8 cellular contexts compared by ENCODE assay signal in genomic region chr1:25800538-25801377, GRCh38. TPM values are rescaled to one million over a fixed set of nuclear protein-coding genes. Genes with fewer than 3 reads are reported as not detected.
A peak's percentile ranks its signal among the peaks of the same experiment; 100 is the strongest.
DNase-seq lines count a peak whose midpoint lies in the region; ATAC-seq, FAIRE-seq and TF ChIP-seq lines count a peak whose summit lies in the region.

No MANE protein-coding gene starts in this region.

- H3K79me2 ChIP-seq in keratinocyte (ENCODE audit: control insufficient read depth, insufficient read depth, low read length): peaks cover 3% of the 10 kb centered on the region

- dilution Hi-C loops in keratinocyte (cut with MboI; ENCODE audit: extremely low pct_ligation_motif_present, low sequenced_read_pairs): no loop called here

- H3K9me1 ChIP-seq in keratinocyte (ENCODE audit: control insufficient read depth, extremely low read depth, insufficient read depth, low read length): no peaks in the 10 kb centered on the region

- H3K27ac ChIP-seq in adrenal gland (peak overlapping the region in 3 of 5 donors; percentile 8 to 85 (median 31)), keratinocyte (ENCODE audit: control insufficient read depth, insufficient read depth, low read length) (peak overlapping the region; percentile 47), testis (peak overlapping the region in 1 of 2 donors; percentile 19)

- H3K27me3 ChIP-seq in adrenal gland (no peaks in the 10 kb centered on the region), keratinocyte (ENCODE audit: control insufficient read depth, extremely low read depth, insufficient read depth, low read length) (no peaks in the 10 kb centered on the region), testis (no peaks in the 10 kb centered on the region)

- peak overlapping the region; percentile 63 for H3K27ac Mint-ChIP-seq in activated CD4-positive, alpha-beta T cell treated with anti-CD3 and anti-CD28 coated beads, Interleukin-2, amount 10 ng/mL, durations not matched to agents 7 days and 5 days

- no peaks in the 10 kb centered on the region for H3K36me3 Mint-ChIP-seq in activated CD4-positive, alpha-beta T cell treated with anti-CD3 and anti-CD28 coated beads, Interleukin-2, amount 10 ng/mL, durations not matched to agents 7 days and 5 days (ENCODE audit: low read depth)

- peak overlapping the region; percentile 76 for H3K4me3 Mint-ChIP-seq in activated CD4-positive, alpha-beta T cell treated with anti-CD3 and anti-CD28 coated beads, Interleukin-2, amount 10 ng/mL, durations not matched to agents 7 days and 5 days

- H2AFZ ChIP-seq in keratinocyte (ENCODE audit: control insufficient read depth, low read length): peak overlapping the region; percentile 49

- WGBS in adrenal gland, 4 donors: 34 to 48% (median 43%) methylated on average over 13 to 22 of the region's 22 CpGs
- 21 to 32% methylated on average over 20 to 22 of the region's 22 CpGs for WGBS in testis, 2 donors

- H3K36me3 ChIP-seq in adrenal gland (replicated peaks in 1 of 2) (no peaks in the 10 kb centered on the region), keratinocyte (ENCODE audit: control insufficient read depth in 2 of 2, extremely low read depth in 1 of 2, insufficient read depth in 2 of 2, low read length in 2 of 2) (peaks cover 2 to 6% of the 10 kb centered on the region in 2 experiments), testis (ENCODE audit: low read depth, missing control alignments) (no peaks in the 10 kb centered on the region)

- peak overlapping the region; percentile 77 for H3K9ac ChIP-seq in keratinocyte (ENCODE audit: control insufficient read depth, extremely low read depth, insufficient read depth, low read length)

- H3K4me1 ChIP-seq in adrenal gland (replicated peaks in 1 of 2) (peaks cover 0 to 40% of the 10 kb centered on the region in 2 donors), keratinocyte (ENCODE audit: control insufficient read depth, extremely low read depth, insufficient read depth, low read length) (peaks cover 14% of the 10 kb centered on the region), testis (peaks cover 12% of the 10 kb centered on the region)

- DNase-seq in activated CD4-positive, alpha-beta T cell treated with anti-CD3 and anti-CD28 coated beads, Interleukin-2, amount 10 ng/mL, durations not matched to agents 7 days and 5 days: no peak
- DNase-seq in activated CD4-positive, alpha-beta T cell treated with anti-CD3 and anti-CD28 coated beads for 4 hours: no peak
- peak in 1 of 7 donors; percentile 41 for DNase-seq in adrenal gland
- no peak for DNase-seq in keratinocyte (ENCODE audit: low read depth, low spot score)
- DNase-seq in testis: peak; percentile 30
- DNase-seq in middle frontal gyrus (ENCODE audit: extremely low spot score, low spot score): no peak
- no peak for DNase-seq in NK-92 treated with Interleukin-12 subunit alpha and Interleukin-12 subunit beta, amount 100 ng/mL, for 24 hours (lab: John Stamatoyannopoulos, UW)

- no peaks in the 10 kb centered on the region for H3K9me3 ChIP-seq in adrenal gland (replicated peaks in 1 of 3)
- H3K9me3 ChIP-seq in keratinocyte (ENCODE audit: control insufficient read depth, low read depth, low read length): no peaks in the 10 kb centered on the region
- no peaks in the 10 kb centered on the region for H3K9me3 ChIP-seq in testis

- ATAC-seq in HG03025 (IDR thresholded peaks at IDR 0.05; ENCODE audit: low FRiP score, unreplicated experiment): no peak

- no peak for FAIRE-seq in keratinocyte (lab: Jason Lieb, UNC)

- CTCF ChIA-PET in activated CD4-positive, alpha-beta T cell treated with anti-CD3 and anti-CD28 coated beads, Interleukin-2, amount 10 ng/mL, durations not matched to agents 7 days and 5 days (lab: Charles Lee): interaction anchor here (0.7 to 1.9 kb wide), 9 partner anchors 9 to 242 kb away, joined by 3 to 4 read pairs (median 3); partner anchors contain the start of gene MTFR1L

- H4K20me1 ChIP-seq in keratinocyte (ENCODE audit: control insufficient read depth, extremely low read depth, insufficient read depth, low read length): no peaks in the 10 kb centered on the region

- intact Hi-C loops in adrenal gland (cut with DNase I) (no loop called here), testis (cut with DNase I; ENCODE audit: low total_unique reads) (loop anchor here (2.0 kb wide), 1 partner anchor 192 kb away; no protein-coding TSS in a partner anchor)

- peaks cover 68% of the 10 kb centered on the region for H3K4me1 Mint-ChIP-seq in activated CD4-positive, alpha-beta T cell treated with anti-CD3 and anti-CD28 coated beads, Interleukin-2, amount 10 ng/mL, durations not matched to agents 7 days and 5 days

- H3K27me3 Mint-ChIP-seq in activated CD4-positive, alpha-beta T cell treated with anti-CD3 and anti-CD28 coated beads, Interleukin-2, amount 10 ng/mL, durations not matched to agents 7 days and 5 days: peaks cover 6% of the 10 kb centered on the region

- H3K4me2 ChIP-seq in keratinocyte (ENCODE audit: control insufficient read depth, extremely low read depth, insufficient read depth, low read depth, low read length): peak overlapping the region; percentile 89

- TF ChIP-seq CTCF in adrenal gland (IDR thresholded peaks at IDR 0.05): no peak
- no peak for TF ChIP-seq CTCF in keratinocyte (optimal IDR thresholded peaks at IDR 0.05 in 1 of 3, IDR thresholded peaks at IDR 0.05 in 1 of 3, conservative IDR thresholded peaks at IDR 0.05 in 1 of 3; ENCODE audit: extremely low read depth in 1 of 3, insufficient read depth in 2 of 3, low read length in 3 of 3)
- no peak for TF ChIP-seq CTCF in testis (IDR thresholded peaks at IDR 0.05)

- POLR2A ChIA-PET in activated CD4-positive, alpha-beta T cell treated with anti-CD3 and anti-CD28 coated beads, Interleukin-2, amount 10 ng/mL, durations not matched to agents 7 days and 5 days (lab: Charles Lee): no interaction called here

- TF ChIP-seq POLR2A in adrenal gland (IDR thresholded peaks at IDR 0.05) (no peak), testis (IDR thresholded peaks at IDR 0.05) (no peak)

- H3K4me3 ChIP-seq in adrenal gland (peak overlapping the region; percentile 9 to 69 (median 30)), keratinocyte (ENCODE audit: control insufficient read depth in 2 of 3, extremely low read depth in 1 of 3, insufficient read depth in 2 of 3, low read depth in 1 of 3, low read length in 3 of 3) (peak overlapping the region; percentile 58 to 79 (median 71)), testis (peak overlapping the region; percentile 56 to 69)

- no peaks in the 10 kb centered on the region for H3K9me3 Mint-ChIP-seq in activated CD4-positive, alpha-beta T cell treated with anti-CD3 and anti-CD28 coated beads, Interleukin-2, amount 10 ng/mL, durations not matched to agents 7 days and 5 days

RNA-seq across cellular contexts. Expression of gene SELENON, which starts 0.8 kb away (rescaled TPM):
- total RNA-seq in activated CD4-positive, alpha-beta T cell treated with anti-CD3 and anti-CD28 coated beads, Interleukin-2, amount 10 ng/mL, durations not matched to agents 7 days and 5 days: 10 to 100 TPM; 13.7 to 14.4 TPM
- total RNA-seq in adrenal gland: 100 to 1,000 TPM in 1 of 8 donors, 10 to 100 TPM in 7; 25.1 to 105 (median 75.5) TPM
- 10 to 100 TPM; 35.6 to 75.9 (median 37.7) TPM for polyA plus RNA-seq in adrenal gland
- polyA plus RNA-seq in keratinocyte: 13.4 to 56.3 TPM (median 15.4 TPM) in 3 replicates
- 1.7 TPM for polyA plus RNA-seq in keratinocyte (2011; ENCODE audit: low read depth)
- 33.8 and 43.7 TPM in 2 replicates for polyA plus RNA-seq in keratinocyte (2011; cell fraction: cytosol; rRNA removed)
- polyA plus RNA-seq in keratinocyte (2011; cell fraction: nucleus; rRNA removed): 53.2 and 65.0 TPM in 2 replicates
- polyA plus RNA-seq in keratinocyte (2012; ENCODE audit: low replicate concordance): 16.7 and 65.0 TPM in 2 replicates
- 22.0 to 167 TPM (median 24.1 TPM) in 3 replicates for polyA minus RNA-seq in keratinocyte
- 43.0 TPM for polyA minus RNA-seq in keratinocyte (2011; cell fraction: cytosol; rRNA and poly(A)+ RNA removed)
- 30.9 and 42.4 TPM in 2 replicates for polyA minus RNA-seq in keratinocyte (2011; cell fraction: nucleus; rRNA and poly(A)+ RNA removed)
- 10 to 100 TPM; 17.2 to 29.8 TPM for total RNA-seq in testis
- polyA plus RNA-seq in testis (ENCODE audit: insufficient read depth, low read depth, low replicate concordance): 30.7 TPM

RNA-seq across cellular contexts. Expression of gene MTFR1L, which starts 19.0 kb away (rescaled TPM):
- total RNA-seq in activated CD4-positive, alpha-beta T cell treated with anti-CD3 and anti-CD28 coated beads, Interleukin-2, amount 10 ng/mL, durations not matched to agents 7 days and 5 days: 10 to 100 TPM; 38.9 to 42.1 TPM
- 100 to 1,000 TPM; 116 to 285 (median 184) TPM for total RNA-seq in adrenal gland
- polyA plus RNA-seq in adrenal gland: 100 to 1,000 TPM; 157 to 298 (median 284) TPM
- polyA plus RNA-seq in keratinocyte: 31.6 to 37.3 TPM (median 32.6 TPM) in 3 replicates
- 7.1 TPM for polyA plus RNA-seq in keratinocyte (2011; ENCODE audit: low read depth)
- 30.3 and 30.6 TPM in 2 replicates for polyA plus RNA-seq in keratinocyte (2011; cell fraction: cytosol; rRNA removed)
- polyA plus RNA-seq in keratinocyte (2011; cell fraction: nucleus; rRNA removed): 78.6 and 91.6 TPM in 2 replicates
- 26.6 TPM in 2 replicates for polyA plus RNA-seq in keratinocyte (2012; ENCODE audit: low replicate concordance)
- polyA minus RNA-seq in keratinocyte: 24.3 to 38.7 TPM (median 25.7 TPM) in 3 replicates
- 22.8 TPM for polyA minus RNA-seq in keratinocyte (2011; cell fraction: cytosol; rRNA and poly(A)+ RNA removed)
- 13.7 and 13.9 TPM in 2 replicates for polyA minus RNA-seq in keratinocyte (2011; cell fraction: nucleus; rRNA and poly(A)+ RNA removed)
- total RNA-seq in testis: 100 to 1,000 TPM; 148 to 166 TPM
- polyA plus RNA-seq in testis (ENCODE audit: insufficient read depth, low read depth, low replicate concordance): 253 TPM

RNA-seq across cellular contexts. Expression of gene AUNIP, which starts 58.5 kb away (rescaled TPM):
- total RNA-seq in activated CD4-positive, alpha-beta T cell treated with anti-CD3 and anti-CD28 coated beads, Interleukin-2, amount 10 ng/mL, durations not matched to agents 7 days and 5 days: 1 to 10 TPM; 6.7 to 8.1 TPM
- total RNA-seq in adrenal gland: 1 to 10 TPM in 2 of 8 donors, under 1 TPM in 6; 0.24 to 1.5 (median 0.75) TPM
- polyA plus RNA-seq in adrenal gland: 1 to 10 TPM in 1 of 3 donors, under 1 TPM in 2; 0.56 to 1.2 (median 0.74) TPM
- polyA plus RNA-seq in keratinocyte: 6.2 to 9.3 TPM (median 8.0 TPM) in 3 replicates
- 0.32 TPM for polyA plus RNA-seq in keratinocyte (2011; ENCODE audit: low read depth)
- 4.4 and 8.9 TPM in 2 replicates for polyA plus RNA-seq in keratinocyte (2011; cell fraction: cytosol; rRNA removed)
- polyA plus RNA-seq in keratinocyte (2011; cell fraction: nucleus; rRNA removed): 5.5 and 6.3 TPM in 2 replicates
- polyA plus RNA-seq in keratinocyte (2012; ENCODE audit: low replicate concordance): 1.4 and 5.6 TPM in 2 replicates
- 3.1 to 9.8 TPM (median 5.5 TPM) in 3 replicates for polyA minus RNA-seq in keratinocyte
- polyA minus RNA-seq in keratinocyte (2011; cell fraction: cytosol; rRNA and poly(A)+ RNA removed): 4.2 TPM
- polyA minus RNA-seq in keratinocyte (2011; cell fraction: nucleus; rRNA and poly(A)+ RNA removed): 2.6 and 3.2 TPM in 2 replicates
- 10 to 100 TPM; 14.1 to 22.5 TPM for total RNA-seq in testis
- polyA plus RNA-seq in testis (ENCODE audit: insufficient read depth, low read depth, low replicate concordance): 28.5 TPM
